ENCODE assay signal across 1 cellular context in genomic region chr2:74873678-74874640, GRCh38.
TF ChIP-seq lines count a peak whose summit lies in the region.

No MANE protein-coding gene starts in this region.

TF ChIP-seq in HepG2, 621 proteins besides CTCF, POLR2A, EP300 and RAD21:
- TF ChIP-seq ZNF703 (CRISPR knock-in tag; IDR thresholded peaks at IDR 0.05; ENCODE audit: borderline replicate concordance) (no peak), HDAC2 (CRISPR knock-in tag; IDR thresholded peaks at IDR 0.05) (no peak), ZNF687 (CRISPR knock-in tag; IDR thresholded peaks at IDR 0.05) (peak; percentile 30), GZF1 (CRISPR knock-in tag; IDR thresholded peaks at IDR 0.05) (no peak)
